ENCODE assay signal across 8 cellular contexts in genomic region chr20:25868650-25868979, GRCh38.
DNase-seq lines count a peak whose midpoint lies in the region; ATAC-seq and TF ChIP-seq lines count a peak whose summit lies in the region.
"Not testable (repeated sequence)": the region's sequence is repeated elsewhere in the genome, so short reads cannot be mapped to it uniquely, and the experiment has no call there.

No MANE protein-coding gene starts in this region.

- DNase-seq in H7: peak; percentile 2
- not testable (repeated sequence) for DNase-seq in activated CD8-positive, alpha-beta T cell treated with anti-CD3 and anti-CD28 coated beads for 36 hours; breast epithelium (ENCODE audit: low spot score in 2 of 2); esophagus squamous epithelium (lab: John Stamatoyannopoulos, UW); natural killer cell; aorta

- not testable (repeated sequence) for H3K9me3 ChIP-seq in breast epithelium; esophagus squamous epithelium; iPS-20b (ENCODE audit: insufficient read depth, low read depth, low read length); skeletal muscle tissue (ENCODE audit: control insufficient read depth in 3 of 3, low read length in 3 of 3); aorta (ENCODE audit: control insufficient read depth, low read length)

- TF ChIP-seq POLR2A in breast epithelium (IDR thresholded peaks at IDR 0.05); esophagus squamous epithelium (IDR thresholded peaks at IDR 0.05): not testable (repeated sequence)

- peak overlapping the region; percentile 41 for H3K4me3 Mint-ChIP-seq in activated CD8-positive, alpha-beta T cell treated with anti-CD3 and anti-CD28 coated beads for 36 hours
- peak overlapping the region; percentile 62 for H3K4me3 Mint-ChIP-seq in natural killer cell

- H3K4me3 ChIP-seq in H7 (ENCODE audit: insufficient read depth, low read depth, low read length) (peak overlapping the region; percentile 42; the same call in 1 of the 2 replicates), breast epithelium (peak overlapping the region; percentile 33 to 52 (median 47)), esophagus squamous epithelium (peak overlapping the region in 3 of 4 donors; percentile 34 to 65 (median 44)), iPS-20b (ENCODE audit: low read length) (peak overlapping the region; percentile 75), skeletal muscle tissue (ENCODE audit: low read length in 3 of 3) (peak overlapping the region; percentile 76 to 79 (median 78)), aorta (ENCODE audit: low read length in 2 of 2) (peak overlapping the region; percentile 32 to 57)

- intact Hi-C loops in activated CD8-positive, alpha-beta T cell treated with anti-CD3 and anti-CD28 coated beads for 36 hours (cut with micrococcal nuclease); breast epithelium (cut with DNase I; ENCODE audit: low total_unique reads); esophagus squamous epithelium (cut with DNase I); natural killer cell (cut with micrococcal nuclease): not testable (repeated sequence)
- intact Hi-C loops in aorta (cut with DNase I): loop anchor here in 1 of 2 donors (5.0 kb wide), 1 partner anchor 171 kb away; the partner anchor contains the start of gene ZNF337

- H3K27me3 ChIP-seq in H7 (ENCODE audit: control insufficient read depth, insufficient read depth, low read length): peaks cover 60% of the 10 kb centered on the region
- H3K27me3 ChIP-seq in breast epithelium; skeletal muscle tissue (ENCODE audit: control insufficient read depth in 3 of 3, insufficient read depth in 3 of 3, low read length in 3 of 3); aorta (ENCODE audit: control insufficient read depth in 1 of 2, insufficient read depth in 2 of 2, low read length in 1 of 2): not testable (repeated sequence)
- H3K27me3 ChIP-seq in esophagus squamous epithelium: peaks cover 0 to 56% (median 0%) of the 10 kb centered on the region in 4 donors
- H3K27me3 ChIP-seq in iPS-20b (ENCODE audit: insufficient read depth, low read length): peaks cover 73% of the 10 kb centered on the region

- peaks cover 43% of the 10 kb centered on the region for H3K27me3 Mint-ChIP-seq in activated CD8-positive, alpha-beta T cell treated with anti-CD3 and anti-CD28 coated beads for 36 hours
- peaks cover 45 to 59% of the 10 kb centered on the region in 2 donors for H3K27me3 Mint-ChIP-seq in natural killer cell (ENCODE audit: low read depth in 2 of 2)

- 0 out of 2 replicates have a peak overlapping the region, but pooled peaks have one; percentile 13 for H3K9ac ChIP-seq in iPS-20b (ENCODE audit: low read depth, low read length)
- peak overlapping the region; percentile 53 to 79 (median 78) for H3K9ac ChIP-seq in skeletal muscle tissue (ENCODE audit: low read depth in 1 of 3, low read length in 3 of 3)

- H3K4me1 Mint-ChIP-seq in activated CD8-positive, alpha-beta T cell treated with anti-CD3 and anti-CD28 coated beads for 36 hours (ENCODE audit: low read depth): not testable (repeated sequence)
- peaks cover 31 to 45% of the 10 kb centered on the region in 2 donors for H3K4me1 Mint-ChIP-seq in natural killer cell

- not testable (repeated sequence) for ATAC-seq in activated CD8-positive, alpha-beta T cell treated with anti-CD3 and anti-CD28 coated beads for 36 hours; natural killer cell; aorta (ENCODE audit: low FRiP score)

- not testable (repeated sequence) for H3K36me3 Mint-ChIP-seq in activated CD8-positive, alpha-beta T cell treated with anti-CD3 and anti-CD28 coated beads for 36 hours (ENCODE audit: low read depth); natural killer cell

- H3K36me3 ChIP-seq in H7 (replicated peaks; ENCODE audit: control insufficient read depth, insufficient read depth, low read length); breast epithelium; esophagus squamous epithelium; iPS-20b (ENCODE audit: insufficient read depth, low read depth, low read length); skeletal muscle tissue (ENCODE audit: control insufficient read depth in 3 of 3, insufficient read depth in 3 of 3, low read length in 3 of 3); aorta (ENCODE audit: control insufficient read depth in 1 of 2, insufficient read depth in 2 of 2, low read length in 1 of 2): not testable (repeated sequence)

- POLR2A ChIA-PET in activated CD8-positive, alpha-beta T cell treated with anti-CD3 and anti-CD28 coated beads for 36 hours (lab: Charles Lee): not testable (repeated sequence)

- 30 to 38% methylated on average over 7 to 11 of the region's 17 CpGs for WGBS in esophagus squamous epithelium, 2 donors
- WGBS in aorta, 2 donors: 20% methylated on average over 17 of the region's 17 CpGs

- not testable (repeated sequence) for H3K9me3 Mint-ChIP-seq in activated CD8-positive, alpha-beta T cell treated with anti-CD3 and anti-CD28 coated beads for 36 hours; natural killer cell

- CTCF ChIA-PET in activated CD8-positive, alpha-beta T cell treated with anti-CD3 and anti-CD28 coated beads for 36 hours (lab: Charles Lee): not testable (repeated sequence)

- not testable (repeated sequence) for TF ChIP-seq CTCF in activated CD8-positive, alpha-beta T cell treated with anti-CD3 and anti-CD28 coated beads for 36 hours (IDR thresholded peaks at IDR 0.05); breast epithelium (IDR thresholded peaks at IDR 0.05); esophagus squamous epithelium (IDR thresholded peaks at IDR 0.05); natural killer cell (IDR thresholded peaks at IDR 0.05)

- not testable (repeated sequence) for H3K27ac Mint-ChIP-seq in activated CD8-positive, alpha-beta T cell treated with anti-CD3 and anti-CD28 coated beads for 36 hours
- peak overlapping the region in 1 of 2 donors; percentile 27 for H3K27ac Mint-ChIP-seq in natural killer cell

- not testable (repeated sequence) for H3K4me1 ChIP-seq in breast epithelium; iPS-20b (ENCODE audit: insufficient read depth, low read length); aorta (ENCODE audit: control insufficient read depth in 1 of 2, insufficient read depth in 2 of 2, low read length in 2 of 2)
- H3K4me1 ChIP-seq in esophagus squamous epithelium (peaks cover 7 to 30% (median 21%) of the 10 kb centered on the region in 3 donors), skeletal muscle tissue (ENCODE audit: control insufficient read depth in 3 of 3, insufficient read depth in 3 of 3, low read length in 3 of 3) (peaks cover 21 to 24% (median 24%) of the 10 kb centered on the region in 3 donors)

- H3K27ac ChIP-seq in breast epithelium; esophagus squamous epithelium; iPS-20b (ENCODE audit: low read length); skeletal muscle tissue (ENCODE audit: low read depth, low read length); aorta (ENCODE audit: low read depth in 1 of 2, low read length in 2 of 2): not testable (repeated sequence)
